Comparison of ENCODE assay signal across 1 cellular context in the genomic region with DNA sequence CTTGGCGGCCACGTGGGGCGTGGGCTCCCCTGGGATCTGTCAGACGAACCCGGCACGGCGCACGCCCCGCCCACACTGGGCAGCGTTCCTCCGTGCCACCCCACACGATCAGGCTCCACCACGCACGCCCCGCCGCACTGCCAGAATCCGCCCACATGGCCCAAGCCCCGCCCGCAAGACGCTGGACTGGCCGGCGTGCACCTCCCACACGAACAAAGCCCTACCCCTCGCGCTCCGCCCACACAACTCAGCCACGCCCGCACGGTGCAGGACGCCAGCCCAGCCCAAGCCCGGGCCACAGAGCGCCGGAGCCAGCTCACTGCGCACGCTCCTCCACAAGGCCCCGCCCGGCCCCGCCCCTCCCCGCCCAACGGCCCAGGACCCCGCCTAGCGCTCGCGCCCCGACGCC.
TF ChIP-seq lines count a peak whose summit lies in the region.

No MANE protein-coding gene starts in this region.

TF ChIP-seq in HEK293, 187 proteins besides CTCF, POLR2A, EP300 and RAD21 (continued from another document and continues in another):
- TF ChIP-seq ZNF488 (tag by site-specific recombination; IDR thresholded peaks at IDR 0.05) (no peak), ZNF791 (tag by site-specific recombination; IDR thresholded peaks at IDR 0.05) (no peak), KLF9 (tag by site-specific recombination; IDR thresholded peaks at IDR 0.05; ENCODE audit: low read depth) (peak; percentile 81), ZNF548 (tag by site-specific recombination; IDR thresholded peaks at IDR 0.05) (no peak), ZNF76 (tag by site-specific recombination; IDR thresholded peaks at IDR 0.05; ENCODE audit: borderline replicate concordance, low read depth) (no peak; the same call in 1 of the 2 replicates), ZBTB20 (tag by site-specific recombination; IDR thresholded peaks at IDR 0.05) (no peak), ZFP37 (tag by site-specific recombination; IDR thresholded peaks at IDR 0.05) (no peak), ZNF658 (tag by site-specific recombination; IDR thresholded peaks at IDR 0.05) (no peak), ZNF555 (tag by site-specific recombination; conservative IDR thresholded peaks at IDR 0.05) (no peak), REPIN1 (tag by site-specific recombination; IDR thresholded peaks at IDR 0.05; ENCODE audit: low read depth) (no peak), ZNF48 (tag by site-specific recombination; IDR thresholded peaks at IDR 0.05) (no peak), ZNF274 (IDR thresholded peaks at IDR 0.05; ENCODE audit: low read length) (no peak), ZNF274 (tag by site-specific recombination; IDR thresholded peaks at IDR 0.05; ENCODE audit: borderline replicate concordance) (no peak), RBAK (tag by site-specific recombination; IDR thresholded peaks at IDR 0.05) (no peak), ZNF138 (tag by site-specific recombination; IDR thresholded peaks at IDR 0.05; ENCODE audit: borderline replicate concordance) (no peak), ZNF155 (tag by site-specific recombination; IDR thresholded peaks at IDR 0.05) (no peak), TCF7L2 (IDR thresholded peaks at IDR 0.05; ENCODE audit: borderline replicate concordance, low read depth, low read length) (no peak), TSHZ1 (tag by site-specific recombination; IDR thresholded peaks at IDR 0.05; ENCODE audit: borderline replicate concordance) (no peak), ZNF580 (tag by site-specific recombination; IDR thresholded peaks at IDR 0.05) (no peak), ZNF24 (tag by site-specific recombination; IDR thresholded peaks at IDR 0.05) (no peak), ZNF26 (tag by site-specific recombination; IDR thresholded peaks at IDR 0.05) (no peak), PRDM6 (tag by site-specific recombination; IDR thresholded peaks at IDR 0.05) (no peak), ZNF777 (tag by site-specific recombination; IDR thresholded peaks at IDR 0.05; ENCODE audit: borderline replicate concordance) (no peak), KLF1 (tag by site-specific recombination; IDR thresholded peaks at IDR 0.05) (peak; percentile 92), ZNF214 (tag by site-specific recombination; IDR thresholded peaks at IDR 0.05; ENCODE audit: borderline replicate concordance) (no peak), SETDB1 (IDR thresholded peaks at IDR 0.05; ENCODE audit: insufficient read length, low read length) (no peak), GLI4 (tag by site-specific recombination; IDR thresholded peaks at IDR 0.05) (no peak), ZBTB7A (tag by site-specific recombination; IDR thresholded peaks at IDR 0.05; ENCODE audit: low read depth) (no peak), GLIS2 (tag by site-specific recombination; IDR thresholded peaks at IDR 0.05) (peak; percentile 96), MZF1 (tag by site-specific recombination; IDR thresholded peaks at IDR 0.05; ENCODE audit: borderline replicate concordance) (no peak), ZBTB17 (tag by site-specific recombination; IDR thresholded peaks at IDR 0.05) (no peak), SCRT2 (tag by site-specific recombination; IDR thresholded peaks at IDR 0.05) (no peak), ZNF174 (tag by site-specific recombination; IDR thresholded peaks at IDR 0.05) (no peak), KLF7 (tag by site-specific recombination; IDR thresholded peaks at IDR 0.05; ENCODE audit: borderline replicate concordance) (peak; percentile 50; the same call in 1 of the 2 replicates), ZNF707 (tag by site-specific recombination; IDR thresholded peaks at IDR 0.05) (no peak), ZEB2 (tag by site-specific recombination; IDR thresholded peaks at IDR 0.05) (no peak), ZFHX2 (tag by site-specific recombination; conservative IDR thresholded peaks at IDR 0.05) (peak; percentile 99), ZNF423 (tag by site-specific recombination; IDR thresholded peaks at IDR 0.05) (peak; percentile 66; the same call in 1 of the 2 replicates), ZBTB1 (tag by site-specific recombination; IDR thresholded peaks at IDR 0.05) (no peak), ZNF561 (tag by site-specific recombination; IDR thresholded peaks at IDR 0.05; ENCODE audit: borderline replicate concordance) (no peak), ZSCAN4 (tag by site-specific recombination; IDR thresholded peaks at IDR 0.05) (no peak), ZNF624 (tag by site-specific recombination; IDR thresholded peaks at IDR 0.05) (no peak), ZNF211 (tag by site-specific recombination; IDR thresholded peaks at IDR 0.05; ENCODE audit: low read depth) (no peak), ZNF398 (tag by site-specific recombination; IDR thresholded peaks at IDR 0.05) (no peak)
- TF ChIP-seq, protein P1, sequence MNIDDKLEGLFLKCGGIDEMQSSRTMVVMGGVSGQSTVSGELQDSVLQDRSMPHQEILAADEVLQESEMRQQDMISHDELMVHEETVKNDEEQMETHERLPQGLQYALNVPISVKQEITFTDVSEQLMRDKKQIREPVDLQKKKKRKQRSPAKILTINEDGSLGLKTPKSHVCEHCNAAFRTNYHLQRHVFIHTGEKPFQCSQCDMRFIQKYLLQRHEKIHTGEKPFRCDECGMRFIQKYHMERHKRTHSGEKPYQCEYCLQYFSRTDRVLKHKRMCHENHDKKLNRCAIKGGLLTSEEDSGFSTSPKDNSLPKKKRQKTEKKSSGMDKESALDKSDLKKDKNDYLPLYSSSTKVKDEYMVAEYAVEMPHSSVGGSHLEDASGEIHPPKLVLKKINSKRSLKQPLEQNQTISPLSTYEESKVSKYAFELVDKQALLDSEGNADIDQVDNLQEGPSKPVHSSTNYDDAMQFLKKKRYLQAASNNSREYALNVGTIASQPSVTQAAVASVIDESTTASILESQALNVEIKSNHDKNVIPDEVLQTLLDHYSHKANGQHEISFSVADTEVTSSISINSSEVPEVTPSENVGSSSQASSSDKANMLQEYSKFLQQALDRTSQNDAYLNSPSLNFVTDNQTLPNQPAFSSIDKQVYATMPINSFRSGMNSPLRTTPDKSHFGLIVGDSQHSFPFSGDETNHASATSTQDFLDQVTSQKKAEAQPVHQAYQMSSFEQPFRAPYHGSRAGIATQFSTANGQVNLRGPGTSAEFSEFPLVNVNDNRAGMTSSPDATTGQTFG (tag by site-specific recombination; IDR thresholded peaks at IDR 0.05; ENCODE audit: borderline replicate concordance), result no peak
- TF ChIP-seq, protein P2, sequence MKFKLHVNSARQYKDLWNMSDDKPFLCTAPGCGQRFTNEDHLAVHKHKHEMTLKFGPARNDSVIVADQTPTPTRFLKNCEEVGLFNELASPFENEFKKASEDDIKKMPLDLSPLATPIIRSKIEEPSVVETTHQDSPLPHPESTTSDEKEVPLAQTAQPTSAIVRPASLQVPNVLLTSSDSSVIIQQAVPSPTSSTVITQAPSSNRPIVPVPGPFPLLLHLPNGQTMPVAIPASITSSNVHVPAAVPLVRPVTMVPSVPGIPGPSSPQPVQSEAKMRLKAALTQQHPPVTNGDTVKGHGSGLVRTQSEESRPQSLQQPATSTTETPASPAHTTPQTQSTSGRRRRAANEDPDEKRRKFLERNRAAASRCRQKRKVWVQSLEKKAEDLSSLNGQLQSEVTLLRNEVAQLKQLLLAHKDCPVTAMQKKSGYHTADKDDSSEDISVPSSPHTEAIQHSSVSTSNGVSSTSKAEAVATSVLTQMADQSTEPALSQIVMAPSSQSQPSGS (tag by site-specific recombination; IDR thresholded peaks at IDR 0.05; ENCODE audit: low read depth), result no peak
- TF ChIP-seq, protein P3, sequence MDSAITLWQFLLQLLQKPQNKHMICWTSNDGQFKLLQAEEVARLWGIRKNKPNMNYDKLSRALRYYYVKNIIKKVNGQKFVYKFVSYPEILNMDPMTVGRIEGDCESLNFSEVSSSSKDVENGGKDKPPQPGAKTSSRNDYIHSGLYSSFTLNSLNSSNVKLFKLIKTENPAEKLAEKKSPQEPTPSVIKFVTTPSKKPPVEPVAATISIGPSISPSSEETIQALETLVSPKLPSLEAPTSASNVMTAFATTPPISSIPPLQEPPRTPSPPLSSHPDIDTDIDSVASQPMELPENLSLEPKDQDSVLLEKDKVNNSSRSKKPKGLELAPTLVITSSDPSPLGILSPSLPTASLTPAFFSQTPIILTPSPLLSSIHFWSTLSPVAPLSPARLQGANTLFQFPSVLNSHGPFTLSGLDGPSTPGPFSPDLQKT (IDR thresholded peaks at IDR 0.05; ENCODE audit: borderline replicate concordance, low read depth, low read length), result no peak
